In genomic region chr19:18978616-18979015, GRCh38 we compare ENCODE assay signal across 19 cellular contexts. TPM values are rescaled to one million over a fixed set of nuclear protein-coding genes. Genes with fewer than 3 reads are reported as not detected.
DNase-seq lines count a peak whose midpoint lies in the region; ATAC-seq, FAIRE-seq and TF ChIP-seq lines count a peak whose summit lies in the region.
"Had no signal": no experiment of that assay in that cellular context is flagged by ENCODE, and none has a peak within 500 bp of the region (broad histone marks: within the 10 kb centered on the region; RNA-seq: fewer than 3 reads in every experiment).

No MANE protein-coding gene starts in this region.

- no peak overlapping the region for H3K9ac ChIP-seq in HepG2 (ENCODE audit: insufficient read depth, low read depth, low read length)
- H3K9ac ChIP-seq: GM23248 had no signal

- CTCF ChIA-PET in HepG2 (lab: Yijun Ruan, JAX; ENCODE audit: low intra/inter-chr PET ratio, low total read pairs), result no interaction called here

- H3K27me3 Mint-ChIP-seq in HFFc6 (ENCODE audit: insufficient read depth), result peaks cover 10% of the 10 kb centered on the region

- no peak overlapping the region for H3K4me3 Mint-ChIP-seq in HFFc6

- in situ Hi-C loops in HepG2 (cut with HindIII; ENCODE audit: extremely low pct_ligation_motif_present, low pct_unique_long_range_greater_than_20kb), result no loop called here

- H2AFZ ChIP-seq in HepG2 (ENCODE audit: low read length), result no peak overlapping the region
- H2AFZ ChIP-seq: GM23248 had no signal

- ATAC-seq in HepG2 (peak; percentile 50), body of pancreas (no peak)

- H3K27me3 ChIP-seq in HepG2 (ENCODE audit: control insufficient read depth in 1 of 2, insufficient read depth in 2 of 2, low read length in 2 of 2), result peaks cover 0 to 14% of the 10 kb centered on the region in 2 experiments; a peak in 1 of 5 replicates
- H3K27me3 ChIP-seq in body of pancreas, result no peaks in the 10 kb centered on the region

- H3K36me3 Mint-ChIP-seq in HFFc6 (ENCODE audit: low read depth), result no peaks in the 10 kb centered on the region

- TF ChIP-seq EP300 in HepG2 (IDR thresholded peaks at IDR 0.05; ENCODE audit: low read depth in 2 of 2, low read length in 2 of 2) (no peak), HepG2 (CRISPR knock-in tag; IDR thresholded peaks at IDR 0.05; ENCODE audit: borderline replicate concordance) (no peak)

- intact Hi-C loops in HepG2 (cut with micrococcal nuclease; ENCODE audit: unreplicated experiment), result no loop called here
- intact Hi-C loops in body of pancreas (cut with DNase I), result no loop called here

- no TSS peak for BruUV-seq in HepG2 (replicated peaks; lab: Mats Ljungman, UMichigan)

- WGBS in HepG2 (ENCODE audit: low lambda C conversion rate), result 0% methylated on average over 4 of the region's 7 CpGs
- 51 to 64% methylated on average over 7 of the region's 7 CpGs for WGBS in body of pancreas, 2 donors

- H3K36me3 ChIP-seq in HepG2 (replicated peaks in 1 of 2; ENCODE audit: control insufficient read depth in 1 of 2, insufficient read depth in 2 of 2, low read length in 2 of 2), result no peaks in the 10 kb centered on the region
- H3K36me3 ChIP-seq in body of pancreas (replicated peaks in 1 of 2; ENCODE audit: insufficient read depth in 1 of 2, low read depth in 2 of 2), result no peaks in the 10 kb centered on the region

- H3K27ac ChIP-seq in HepG2 (ENCODE audit: extremely low read length, insufficient read depth, low read length), result no peak overlapping the region
- no peak overlapping the region for H3K27ac ChIP-seq in body of pancreas
- H3K27ac ChIP-seq: GM23248, HL-60 had no signal

- peak overlapping the region; percentile 74 for H3K4me2 ChIP-seq in HepG2 (ENCODE audit: low read depth, low read length)

- TF ChIP-seq POLR2A in HepG2 (IDR thresholded peaks at IDR 0.05; ENCODE audit: insufficient read depth in 1 of 2, low read depth in 2 of 2, low read length in 2 of 2) (no peak), body of pancreas (IDR thresholded peaks at IDR 0.05) (no peak)

- H4K20me1 ChIP-seq in HepG2 (ENCODE audit: insufficient read depth, low read length), result no peaks in the 10 kb centered on the region

- no peaks in the 10 kb centered on the region for H3K9me3 ChIP-seq in HepG2 (ENCODE audit: low read length)
- no peaks in the 10 kb centered on the region for H3K9me3 ChIP-seq in body of pancreas

- TF ChIP-seq CTCF in HepG2 (CRISPR knock-in tag; IDR thresholded peaks at IDR 0.05), result no peak
- TF ChIP-seq CTCF in body of pancreas (IDR thresholded peaks at IDR 0.05), result no peak
- TF ChIP-seq CTCF in HFFc6 (IDR thresholded peaks at IDR 0.05), result no peak

- no peak for TF ChIP-seq RAD21 in HepG2 (CRISPR knock-in tag; IDR thresholded peaks at IDR 0.05)

- peak; percentile 60 for FAIRE-seq in HepG2 (lab: Jason Lieb, UNC)
- FAIRE-seq: A204.1, G401.6 had no signal

- H3K79me2 ChIP-seq in HepG2 (ENCODE audit: insufficient read depth, low read length), result no peaks in the 10 kb centered on the region

- H3K4me1 Mint-ChIP-seq in HFFc6 (ENCODE audit: low read depth), result peaks cover 8% of the 10 kb centered on the region

- H3K4me1 ChIP-seq in HepG2 (ENCODE audit: insufficient read depth, low read length), result peaks cover 33% of the 10 kb centered on the region
- H3K4me1 ChIP-seq in body of pancreas, result peaks cover 5% of the 10 kb centered on the region

- DNase-seq in SIG-M5 treated with dmso at 0.1 percent for 504 hours (lab: John Stamatoyannopoulos, UW; ENCODE audit: unreplicated experiment) (peak; percentile 16), SIG-M5 (lab: John Stamatoyannopoulos, UW) (no peak), HepG2 (ENCODE audit: low spot score) (no peak), body of pancreas (no peak), NCI-H1417 treated with DMSO at 0.1 percent for 48 hours (lab: John Stamatoyannopoulos, UW) (no peak), HFFc6 (no peak)
- DNase-seq: C1 segment of cervical spinal cord, DND-41, GM23248, HCEC 1CT, NCI-H1092 treated with DMSO at 0.1 percent for 48 hours, NCI-H1694, NCI-H2227 treated with DMSO at 0.1 percent for 48 hours, NCI-H524 treated with DMSO at 0.1 percent for 48 hours, SHP77 had no signal

- H3K4me3 ChIP-seq in HepG2 (replicated peaks in 1 of 3; ENCODE audit: insufficient read depth in 1 of 3, low read depth in 2 of 3, low read length in 3 of 3) (peak overlapping the region in 1 of 3 experiments; percentile 59; a peak in 2 of 6 replicates), body of pancreas (no peak overlapping the region)
- H3K4me3 ChIP-seq: GM23248, K562 had no signal

- H3K27ac Mint-ChIP-seq in HFFc6, result no peak overlapping the region

- POLR2A ChIA-PET in HepG2 (lab: Yijun Ruan, JAX), result no interaction called here

- H3K9me3 Mint-ChIP-seq in HFFc6, result no peaks in the 10 kb centered on the region

RNA-seq across cellular contexts. Expression of gene HOMER3, which starts 37.6 kb away (rescaled TPM):
- 16.0 and 21.3 TPM in 2 replicates for total RNA-seq in HepG2 (2016; rRNA removed; fragmentation: Illumina TruSeq; extraction: Trizol)
- 26.4 and 33.2 TPM in 2 replicates for total RNA-seq in HepG2 (2016; cell fraction: cytosol; rRNA removed; fragmentation: Illumina TruSeq; extraction: Trizol; ENCODE audit: low read depth)
- 15.8 and 22.8 TPM in 2 replicates for total RNA-seq in HepG2 (2016; cell fraction: insoluble cytoplasmic fraction; rRNA removed; fragmentation: Illumina TruSeq; extraction: Trizol)
- total RNA-seq in HepG2 (2016; cell fraction: membrane; rRNA removed; fragmentation: Illumina TruSeq; extraction: Trizol), result 34.4 and 37.9 TPM in 2 replicates
- total RNA-seq in HepG2 (2016; cell fraction: nucleus; rRNA removed; fragmentation: Illumina TruSeq; extraction: Trizol), result 9.6 and 15.0 TPM in 2 replicates
- polyA plus RNA-seq in HepG2 (2011; rRNA removed), result 27.3 and 33.7 TPM in 2 replicates
- polyA plus RNA-seq in HepG2 (2011; cell fraction: cytosol; rRNA removed), result 17.2 and 24.7 TPM in 2 replicates
- polyA plus RNA-seq in HepG2 (2011; cell fraction: nucleus; rRNA removed), result 44.4 and 50.4 TPM in 2 replicates
- 9.2 and 17.6 TPM in 2 replicates for polyA plus RNA-seq in HepG2 (2012)
- 38.0 and 46.9 TPM in 2 replicates for polyA plus RNA-seq in HepG2 (2016; cell fraction: cytosol; fragmentation: Illumina TruSeq; extraction: Trizol; ENCODE audit: low read depth)
- 25.7 and 29.6 TPM in 2 replicates for polyA plus RNA-seq in HepG2 (2016; cell fraction: insoluble cytoplasmic fraction; fragmentation: Illumina TruSeq; extraction: Trizol; ENCODE audit: low read depth)
- polyA plus RNA-seq in HepG2 (2016; cell fraction: membrane; fragmentation: Illumina TruSeq; extraction: Trizol; ENCODE audit: low read depth), result 45.5 and 48.8 TPM in 2 replicates
- 36.3 and 38.7 TPM in 2 replicates for polyA plus RNA-seq in HepG2 (2016; cell fraction: nucleus; fragmentation: Illumina TruSeq; extraction: Trizol; ENCODE audit: insufficient read depth, low read depth)
- polyA minus RNA-seq in HepG2 (2011; rRNA and poly(A)+ RNA removed; ENCODE audit: low replicate concordance), result 16.8 and 17.2 TPM in 2 replicates
- 3.6 and 6.2 TPM in 2 replicates for polyA minus RNA-seq in HepG2 (2011; cell fraction: cytosol; rRNA and poly(A)+ RNA removed)
- polyA minus RNA-seq in HepG2 (2011; cell fraction: nucleus; rRNA and poly(A)+ RNA removed), result 8.6 and 13.4 TPM in 2 replicates
- 10 to 100 TPM; 27.5 to 29.0 TPM for total RNA-seq in body of pancreas
- 10 to 100 TPM; 68.1 to 89.1 (median 77.9) TPM for total RNA-seq in HFFc6 (2021; fragmentation: NEBNext Ultra II Directional; extraction: Animal tissue kit (Norgen Biotek cat#: 25700))

RNA-seq across cellular contexts. Expression of gene SUGP2, which starts 54.7 kb away (rescaled TPM):
- total RNA-seq in HepG2 (2016; rRNA removed; fragmentation: Illumina TruSeq; extraction: Trizol) (32.3 and 40.6 TPM in 2 replicates), body of pancreas (100 to 1,000 TPM in 1 of 2 donors, 10 to 100 TPM in 1; 22.1 to 115 TPM)
- 8.1 and 8.7 TPM in 2 replicates for total RNA-seq in HepG2 (2016; cell fraction: cytosol; rRNA removed; fragmentation: Illumina TruSeq; extraction: Trizol; ENCODE audit: low read depth)
- 29.8 and 39.5 TPM in 2 replicates for total RNA-seq in HepG2 (2016; cell fraction: insoluble cytoplasmic fraction; rRNA removed; fragmentation: Illumina TruSeq; extraction: Trizol)
- 16.1 and 16.4 TPM in 2 replicates for total RNA-seq in HepG2 (2016; cell fraction: membrane; rRNA removed; fragmentation: Illumina TruSeq; extraction: Trizol)
- 43.7 and 52.4 TPM in 2 replicates for total RNA-seq in HepG2 (2016; cell fraction: nucleus; rRNA removed; fragmentation: Illumina TruSeq; extraction: Trizol)
- 57.7 and 63.4 TPM in 2 replicates for polyA plus RNA-seq in HepG2 (2011; rRNA removed)
- polyA plus RNA-seq in HepG2 (2011; cell fraction: cytosol; rRNA removed), result 18.7 and 22.9 TPM in 2 replicates
- polyA plus RNA-seq in HepG2 (2011; cell fraction: nucleus; rRNA removed), result 189 and 204 TPM in 2 replicates
- polyA plus RNA-seq in HepG2 (2012), result 38.0 and 52.7 TPM in 2 replicates
- polyA plus RNA-seq in HepG2 (2016; cell fraction: cytosol; fragmentation: Illumina TruSeq; extraction: Trizol; ENCODE audit: low read depth), result 3.7 and 4.4 TPM in 2 replicates
- 29.6 and 32.8 TPM in 2 replicates for polyA plus RNA-seq in HepG2 (2016; cell fraction: insoluble cytoplasmic fraction; fragmentation: Illumina TruSeq; extraction: Trizol; ENCODE audit: low read depth)
- polyA plus RNA-seq in HepG2 (2016; cell fraction: membrane; fragmentation: Illumina TruSeq; extraction: Trizol; ENCODE audit: low read depth), result 7.8 and 9.8 TPM in 2 replicates
- 163 and 186 TPM in 2 replicates for polyA plus RNA-seq in HepG2 (2016; cell fraction: nucleus; fragmentation: Illumina TruSeq; extraction: Trizol; ENCODE audit: insufficient read depth, low read depth)
- 19.2 and 29.3 TPM in 2 replicates for polyA minus RNA-seq in HepG2 (2011; rRNA and poly(A)+ RNA removed; ENCODE audit: low replicate concordance)
- 10.2 and 13.3 TPM in 2 replicates for polyA minus RNA-seq in HepG2 (2011; cell fraction: cytosol; rRNA and poly(A)+ RNA removed)
- 62.1 and 68.9 TPM in 2 replicates for polyA minus RNA-seq in HepG2 (2011; cell fraction: nucleus; rRNA and poly(A)+ RNA removed)
- total RNA-seq in HFFc6 (2021; fragmentation: NEBNext Ultra II Directional; extraction: Animal tissue kit (Norgen Biotek cat#: 25700)), result 10 to 100 TPM; 57.6 to 71.5 (median 61.8) TPM

RNA-seq across cellular contexts. Expression of gene ARMC6, which starts 54.8 kb away (rescaled TPM):
- 36.8 and 42.7 TPM in 2 replicates for total RNA-seq in HepG2 (2016; rRNA removed; fragmentation: Illumina TruSeq; extraction: Trizol)
- 11.2 and 13.0 TPM in 2 replicates for total RNA-seq in HepG2 (2016; cell fraction: cytosol; rRNA removed; fragmentation: Illumina TruSeq; extraction: Trizol; ENCODE audit: low read depth)
- 37.7 and 38.3 TPM in 2 replicates for total RNA-seq in HepG2 (2016; cell fraction: insoluble cytoplasmic fraction; rRNA removed; fragmentation: Illumina TruSeq; extraction: Trizol)
- total RNA-seq in HepG2 (2016; cell fraction: membrane; rRNA removed; fragmentation: Illumina TruSeq; extraction: Trizol), result 20.4 and 23.6 TPM in 2 replicates
- 17.5 and 23.9 TPM in 2 replicates for total RNA-seq in HepG2 (2016; cell fraction: nucleus; rRNA removed; fragmentation: Illumina TruSeq; extraction: Trizol)
- 16.2 and 24.6 TPM in 2 replicates for polyA plus RNA-seq in HepG2 (2011; rRNA removed)
- polyA plus RNA-seq in HepG2 (2011; cell fraction: cytosol; rRNA removed), result 16.9 and 25.0 TPM in 2 replicates
- polyA plus RNA-seq in HepG2 (2011; cell fraction: nucleus; rRNA removed), result 44.8 and 46.0 TPM in 2 replicates
- 14.8 and 16.9 TPM in 2 replicates for polyA plus RNA-seq in HepG2 (2012)
- polyA plus RNA-seq in HepG2 (2016; cell fraction: cytosol; fragmentation: Illumina TruSeq; extraction: Trizol; ENCODE audit: low read depth), result 10.0 and 10.8 TPM in 2 replicates
- 33.4 and 39.5 TPM in 2 replicates for polyA plus RNA-seq in HepG2 (2016; cell fraction: insoluble cytoplasmic fraction; fragmentation: Illumina TruSeq; extraction: Trizol; ENCODE audit: low read depth)
- polyA plus RNA-seq in HepG2 (2016; cell fraction: membrane; fragmentation: Illumina TruSeq; extraction: Trizol; ENCODE audit: low read depth), result 14.7 and 16.1 TPM in 2 replicates
- polyA plus RNA-seq in HepG2 (2016; cell fraction: nucleus; fragmentation: Illumina TruSeq; extraction: Trizol; ENCODE audit: insufficient read depth, low read depth), result 37.5 and 39.9 TPM in 2 replicates
- polyA minus RNA-seq in HepG2 (2011; rRNA and poly(A)+ RNA removed; ENCODE audit: low replicate concordance), result 71.3 and 80.9 TPM in 2 replicates
- polyA minus RNA-seq in HepG2 (2011; cell fraction: cytosol; rRNA and poly(A)+ RNA removed), result 18.4 and 19.4 TPM in 2 replicates
- polyA minus RNA-seq in HepG2 (2011; cell fraction: nucleus; rRNA and poly(A)+ RNA removed), result 14.0 and 15.2 TPM in 2 replicates
- 10 to 100 TPM; 15.6 to 27.7 TPM for total RNA-seq in body of pancreas
- total RNA-seq in HFFc6 (2021; fragmentation: NEBNext Ultra II Directional; extraction: Animal tissue kit (Norgen Biotek cat#: 25700)), result 10 to 100 TPM; 30.2 to 41.7 (median 32.5) TPM

RNA-seq across cellular contexts. Expression of gene DDX49, which starts 59.1 kb away (rescaled TPM):
- total RNA-seq in HepG2 (2016; rRNA removed; fragmentation: Illumina TruSeq; extraction: Trizol) (44.6 and 46.2 TPM in 2 replicates), body of pancreas (10 to 100 TPM; 39.4 to 44.2 TPM)
- total RNA-seq in HepG2 (2016; cell fraction: cytosol; rRNA removed; fragmentation: Illumina TruSeq; extraction: Trizol; ENCODE audit: low read depth), result 26.8 and 31.4 TPM in 2 replicates
- 36.8 and 44.8 TPM in 2 replicates for total RNA-seq in HepG2 (2016; cell fraction: insoluble cytoplasmic fraction; rRNA removed; fragmentation: Illumina TruSeq; extraction: Trizol)
- total RNA-seq in HepG2 (2016; cell fraction: membrane; rRNA removed; fragmentation: Illumina TruSeq; extraction: Trizol), result 34.9 and 35.2 TPM in 2 replicates
- 21.6 and 22.6 TPM in 2 replicates for total RNA-seq in HepG2 (2016; cell fraction: nucleus; rRNA removed; fragmentation: Illumina TruSeq; extraction: Trizol)
- 27.0 and 28.9 TPM in 2 replicates for polyA plus RNA-seq in HepG2 (2011; rRNA removed)
- 18.7 and 29.0 TPM in 2 replicates for polyA plus RNA-seq in HepG2 (2011; cell fraction: cytosol; rRNA removed)
- polyA plus RNA-seq in HepG2 (2011; cell fraction: nucleus; rRNA removed), result 45.0 and 51.2 TPM in 2 replicates
- polyA plus RNA-seq in HepG2 (2012), result 13.7 and 15.9 TPM in 2 replicates
- polyA plus RNA-seq in HepG2 (2016; cell fraction: cytosol; fragmentation: Illumina TruSeq; extraction: Trizol; ENCODE audit: low read depth), result 25.8 and 27.7 TPM in 2 replicates
- 36.1 and 38.2 TPM in 2 replicates for polyA plus RNA-seq in HepG2 (2016; cell fraction: insoluble cytoplasmic fraction; fragmentation: Illumina TruSeq; extraction: Trizol; ENCODE audit: low read depth)
- 21.6 and 25.1 TPM in 2 replicates for polyA plus RNA-seq in HepG2 (2016; cell fraction: membrane; fragmentation: Illumina TruSeq; extraction: Trizol; ENCODE audit: low read depth)
- polyA plus RNA-seq in HepG2 (2016; cell fraction: nucleus; fragmentation: Illumina TruSeq; extraction: Trizol; ENCODE audit: insufficient read depth, low read depth), result 42.3 and 43.7 TPM in 2 replicates
- 54.2 and 128 TPM in 2 replicates for polyA minus RNA-seq in HepG2 (2011; rRNA and poly(A)+ RNA removed; ENCODE audit: low replicate concordance)
- polyA minus RNA-seq in HepG2 (2011; cell fraction: cytosol; rRNA and poly(A)+ RNA removed), result 14.5 and 19.5 TPM in 2 replicates
- polyA minus RNA-seq in HepG2 (2011; cell fraction: nucleus; rRNA and poly(A)+ RNA removed), result 18.6 and 24.2 TPM in 2 replicates
- total RNA-seq in HFFc6 (2021; fragmentation: NEBNext Ultra II Directional; extraction: Animal tissue kit (Norgen Biotek cat#: 25700)), result 10 to 100 TPM; 37.8 to 57.4 (median 44.0) TPM

RNA-seq across cellular contexts. Expression of gene COPE, which starts 59.4 kb away (rescaled TPM):
- total RNA-seq in HepG2 (2016; rRNA removed; fragmentation: Illumina TruSeq; extraction: Trizol) (188 and 189 TPM in 2 replicates), body of pancreas (100 to 1,000 TPM; 111 to 166 TPM)
- 90.0 and 90.2 TPM in 2 replicates for total RNA-seq in HepG2 (2016; cell fraction: cytosol; rRNA removed; fragmentation: Illumina TruSeq; extraction: Trizol; ENCODE audit: low read depth)
- 172 and 181 TPM in 2 replicates for total RNA-seq in HepG2 (2016; cell fraction: insoluble cytoplasmic fraction; rRNA removed; fragmentation: Illumina TruSeq; extraction: Trizol)
- 87.8 and 90.8 TPM in 2 replicates for total RNA-seq in HepG2 (2016; cell fraction: membrane; rRNA removed; fragmentation: Illumina TruSeq; extraction: Trizol)
- total RNA-seq in HepG2 (2016; cell fraction: nucleus; rRNA removed; fragmentation: Illumina TruSeq; extraction: Trizol), result 70.6 and 74.1 TPM in 2 replicates
- polyA plus RNA-seq in HepG2 (2011; rRNA removed), result 205 and 222 TPM in 2 replicates
- polyA plus RNA-seq in HepG2 (2011; cell fraction: cytosol; rRNA removed), result 175 and 335 TPM in 2 replicates
- polyA plus RNA-seq in HepG2 (2011; cell fraction: nucleus; rRNA removed), result 191 and 222 TPM in 2 replicates
- 86.4 and 120 TPM in 2 replicates for polyA plus RNA-seq in HepG2 (2012)
- polyA plus RNA-seq in HepG2 (2016; cell fraction: cytosol; fragmentation: Illumina TruSeq; extraction: Trizol; ENCODE audit: low read depth), result 73.8 and 86.7 TPM in 2 replicates
- polyA plus RNA-seq in HepG2 (2016; cell fraction: insoluble cytoplasmic fraction; fragmentation: Illumina TruSeq; extraction: Trizol; ENCODE audit: low read depth), result 149 and 196 TPM in 2 replicates
- polyA plus RNA-seq in HepG2 (2016; cell fraction: membrane; fragmentation: Illumina TruSeq; extraction: Trizol; ENCODE audit: low read depth), result 72.3 and 75.2 TPM in 2 replicates
- 134 and 136 TPM in 2 replicates for polyA plus RNA-seq in HepG2 (2016; cell fraction: nucleus; fragmentation: Illumina TruSeq; extraction: Trizol; ENCODE audit: insufficient read depth, low read depth)
- 163 and 283 TPM in 2 replicates for polyA minus RNA-seq in HepG2 (2011; rRNA and poly(A)+ RNA removed; ENCODE audit: low replicate concordance)
- 82.7 and 99.4 TPM in 2 replicates for polyA minus RNA-seq in HepG2 (2011; cell fraction: cytosol; rRNA and poly(A)+ RNA removed)
- polyA minus RNA-seq in HepG2 (2011; cell fraction: nucleus; rRNA and poly(A)+ RNA removed), result 41.8 and 44.1 TPM in 2 replicates
- total RNA-seq in HFFc6 (2021; fragmentation: NEBNext Ultra II Directional; extraction: Animal tissue kit (Norgen Biotek cat#: 25700)), result 100 to 1,000 TPM; 268 to 315 (median 286) TPM
